In the genomic region with DNA sequence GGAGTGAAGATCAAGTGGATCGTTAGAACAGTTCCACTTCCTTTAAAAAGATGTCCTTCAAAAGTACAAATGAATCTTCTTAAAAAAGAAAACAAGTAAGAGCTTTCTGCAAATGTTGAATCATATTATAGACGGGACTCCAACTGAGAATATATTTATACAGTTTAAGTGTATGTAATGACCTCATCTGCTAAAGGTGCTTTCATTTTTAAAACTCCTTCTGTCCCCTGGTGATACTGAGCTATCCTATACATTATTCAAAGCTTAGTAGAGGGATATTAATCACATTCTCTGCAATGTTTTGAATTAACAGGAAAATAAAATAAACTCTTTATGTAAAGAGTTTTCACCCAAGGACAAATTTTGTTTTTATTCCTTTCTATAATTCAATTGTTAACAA, we compare ENCODE assay signal across 19 cellular contexts.
DNase-seq lines count a peak whose midpoint lies in the region; ATAC-seq, FAIRE-seq and TF ChIP-seq lines count a peak whose summit lies in the region.
"Had no signal": no experiment of that assay in that cellular context is flagged by ENCODE, and none has a peak within 500 bp of the region (broad histone marks: within the 10 kb centered on the region; RNA-seq: fewer than 3 reads in every experiment).

No MANE protein-coding gene starts in this region.

- H4K20me1 ChIP-seq in GM23338 (replicated peaks; ENCODE audit: insufficient read depth) = no peaks in the 10 kb centered on the region
- H4K20me1 ChIP-seq in endothelial cell of umbilical vein (replicated peaks; ENCODE audit: control insufficient read depth, extremely low read depth, insufficient read depth, low read length) = no peaks in the 10 kb centered on the region
- H4K20me1 ChIP-seq: BLaER1 had no signal

- no peak for ATAC-seq in GM23338
- ATAC-seq in effector memory CD8-positive, alpha-beta T cell (replicated peaks) = no peak
- ATAC-seq: Panc1, SK-N-SH treated with all-trans-retinoic acid at 6 μM for 48 hours had no signal

- DNase-seq in DMS53 (lab: John Stamatoyannopoulos, UW) = peak; percentile 0
- DNase-seq in GM23338 (ENCODE audit: low spot score) = no peak
- peak; percentile 33 for DNase-seq in OCI-M1 (lab: John Stamatoyannopoulos, UW)
- DNase-seq in endothelial cell of umbilical vein (ENCODE audit: low read depth, low spot score) = no peak
- DNase-seq in GM12892 (ENCODE audit: insufficient read length) = no peak
- no peak for DNase-seq in EL
- no peak for DNase-seq in effector memory CD8-positive, alpha-beta T cell
- DNase-seq: CD4-positive, alpha-beta T cell; COR-L47; GDM1; Karpas-422; NCI-H1417 treated with DMSO at 0.1 percent for 48 hours; NCI-H187; NCI-H226; NCI-H510A treated with DMSO at 0.1 percent for 48 hours had no signal

- H3F3A ChIP-seq in GM23338 (replicated peaks; ENCODE audit: low read depth) = no peaks in the 10 kb centered on the region

- no peaks in the 10 kb centered on the region for H3K9me1 ChIP-seq in endothelial cell of umbilical vein (replicated peaks; ENCODE audit: control insufficient read depth, extremely low read depth, insufficient read depth, low read length)

- H3K9ac ChIP-seq in endothelial cell of umbilical vein (replicated peaks; ENCODE audit: extremely low read depth, insufficient read depth, low read length) = no peak overlapping the region
- H3K9ac ChIP-seq: BLaER1 had no signal

- no peak overlapping the region for H3K4me3 ChIP-seq in GM23338
- H3K4me3 ChIP-seq in endothelial cell of umbilical vein (replicated peaks in 1 of 3; ENCODE audit: insufficient read depth in 1 of 3, low read depth in 1 of 3, low read length in 3 of 3) = no peak overlapping the region
- H3K4me3 ChIP-seq: BLaER1 had no signal

- no TSS peak for BruUV-seq in endothelial cell of umbilical vein (replicated peaks; lab: Mats Ljungman, UMichigan)

- H2AFZ ChIP-seq in GM23338 (no peak overlapping the region), endothelial cell of umbilical vein (ENCODE audit: low read depth, low read length) (peak overlapping the region; percentile 67)

- no peaks in the 10 kb centered on the region; the same call in 2 of the 3 replicates for H3K4me1 Mint-ChIP-seq in GM23338
- no peaks in the 10 kb centered on the region for H3K4me1 Mint-ChIP-seq in effector memory CD8-positive, alpha-beta T cell (ENCODE audit: low read depth in 2 of 2)
- H3K4me1 Mint-ChIP-seq: IgD-negative memory B cell had no signal

- H3K36me3 ChIP-seq in GM23338 (ENCODE audit: insufficient read depth) (no peaks in the 10 kb centered on the region), endothelial cell of umbilical vein (ENCODE audit: control insufficient read depth in 2 of 2, extremely low read depth in 1 of 2, insufficient read depth in 2 of 2, low read length in 2 of 2) (no peaks in the 10 kb centered on the region)
- H3K36me3 ChIP-seq: BLaER1 had no signal

- dilution Hi-C loops in endothelial cell of umbilical vein (cut with MboI; ENCODE audit: extremely low pct_ligation_motif_present, low sequenced_read_pairs) = no loop called here

- no peak for TF ChIP-seq CTCF in GM23338 (conservative IDR thresholded peaks at IDR 0.05; ENCODE audit: low read depth in 2 of 2)
- TF ChIP-seq CTCF in endothelial cell of umbilical vein (IDR thresholded peaks at IDR 0.05; ENCODE audit: extremely low read depth in 1 of 2, insufficient read depth in 1 of 2, low read depth in 1 of 2, low read length in 2 of 2) = no peak

- H3K36me3 Mint-ChIP-seq in GM23338 (ENCODE audit: low read depth) = no peaks in the 10 kb centered on the region
- no peaks in the 10 kb centered on the region for H3K36me3 Mint-ChIP-seq in effector memory CD8-positive, alpha-beta T cell (ENCODE audit: insufficient read depth)
- H3K36me3 Mint-ChIP-seq: IgD-negative memory B cell had no signal

- H3K9me2 ChIP-seq in GM23338 (ENCODE audit: insufficient read depth) = no peaks in the 10 kb centered on the region

- no peaks in the 10 kb centered on the region for H3K9me3 ChIP-seq in endothelial cell of umbilical vein (replicated peaks; ENCODE audit: control insufficient read depth, insufficient read depth, low read length)
- H3K9me3 ChIP-seq: BLaER1 had no signal

- no peaks in the 10 kb centered on the region for H3K4me1 ChIP-seq in GM23338 (ENCODE audit: insufficient read depth)
- H3K4me1 ChIP-seq in endothelial cell of umbilical vein (ENCODE audit: control insufficient read depth, extremely low read depth, insufficient read depth, low read length) = no peaks in the 10 kb centered on the region
- H3K4me1 ChIP-seq: BLaER1 had no signal

- TF ChIP-seq POLR2A in endothelial cell of umbilical vein (IDR thresholded peaks at IDR 0.05; ENCODE audit: low read depth, low read length) = no peak
- TF ChIP-seq POLR2A in GM12892 (IDR thresholded peaks at IDR 0.05; ENCODE audit: low read depth, low read length) = no peak

- H3K4me2 ChIP-seq in GM23338 = no peak overlapping the region
- H3K4me2 ChIP-seq in endothelial cell of umbilical vein (ENCODE audit: insufficient read depth, low read length) = peak overlapping the region; percentile 28
- H3K4me2 ChIP-seq: BLaER1 had no signal

- H3K27me3 ChIP-seq in GM23338 (ENCODE audit: insufficient read depth) (no peaks in the 10 kb centered on the region), endothelial cell of umbilical vein (ENCODE audit: control insufficient read depth in 2 of 2, insufficient read depth in 2 of 2, low read length in 2 of 2) (no peaks in the 10 kb centered on the region)
- H3K27me3 ChIP-seq: BLaER1 had no signal

- H3K27ac Mint-ChIP-seq in GM23338 = peak overlapping the region; percentile 37
- H3K27ac Mint-ChIP-seq in effector memory CD8-positive, alpha-beta T cell = no peak overlapping the region
- H3K27ac Mint-ChIP-seq: CD4-positive, alpha-beta T cell; IgD-negative memory B cell had no signal

- CTCF ChIA-PET in endothelial cell of umbilical vein (lab: Charles Lee) = no interaction called here

- H3K27me3 Mint-ChIP-seq in GM23338 (ENCODE audit: insufficient read depth, low read depth, poor library complexity) = no peaks in the 10 kb centered on the region
- H3K27me3 Mint-ChIP-seq in effector memory CD8-positive, alpha-beta T cell = no peaks in the 10 kb centered on the region
- H3K27me3 Mint-ChIP-seq: CD4-positive, alpha-beta T cell; IgD-negative memory B cell had no signal

- H3K27ac ChIP-seq in GM23338 (ENCODE audit: low read depth) = no peak overlapping the region
- no peak overlapping the region for H3K27ac ChIP-seq in endothelial cell of umbilical vein (ENCODE audit: insufficient read depth, low read depth, low read length)
- H3K27ac ChIP-seq: BLaER1 had no signal

- POLR2A ChIA-PET in endothelial cell of umbilical vein (lab: Charles Lee) = no interaction called here

- FAIRE-seq in endothelial cell of umbilical vein (lab: Jason Lieb, UNC) (no peak), GM12892 (lab: Jason Lieb, UNC) (no peak)

- intact Hi-C loops in endothelial cell of umbilical vein (cut with micrococcal nuclease) = no loop called here

- no peak overlapping the region for H3K4me3 Mint-ChIP-seq in GM23338
- H3K4me3 Mint-ChIP-seq in effector memory CD8-positive, alpha-beta T cell = no peak overlapping the region
- H3K4me3 Mint-ChIP-seq: CD4-positive, alpha-beta T cell; IgD-negative memory B cell had no signal

- H3K9me3 Mint-ChIP-seq in GM23338 = no peaks in the 10 kb centered on the region
- peaks cover 3 to 19% of the 10 kb centered on the region in 2 donors for H3K9me3 Mint-ChIP-seq in effector memory CD8-positive, alpha-beta T cell
- H3K9me3 Mint-ChIP-seq: CD4-positive, alpha-beta T cell had no signal

- H3K79me2 ChIP-seq in GM23338 (replicated peaks; ENCODE audit: insufficient read depth) = no peaks in the 10 kb centered on the region
- H3K79me2 ChIP-seq in endothelial cell of umbilical vein (ENCODE audit: control insufficient read depth, insufficient read depth, low read length) = no peaks in the 10 kb centered on the region

TF ChIP-seq in GM23338, 12 proteins besides CTCF, POLR2A, EP300 and RAD21 (continues in another document):
- TF ChIP-seq ZNF331 (CRISPR knock-in tag; IDR thresholded peaks at IDR 0.05; ENCODE audit: low read depth) (no peak), POLR2AphosphoS5 (IDR thresholded peaks at IDR 0.05; ENCODE audit: low read depth) (no peak)

TF ChIP-seq in endothelial cell of umbilical vein, 7 proteins besides CTCF, POLR2A, EP300 and RAD21:
- TF ChIP-seq, protein P1, sequence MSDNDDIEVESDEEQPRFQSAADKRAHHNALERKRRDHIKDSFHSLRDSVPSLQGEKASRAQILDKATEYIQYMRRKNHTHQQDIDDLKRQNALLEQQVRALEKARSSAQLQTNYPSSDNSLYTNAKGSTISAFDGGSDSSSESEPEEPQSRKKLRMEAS (IDR thresholded peaks at IDR 0.05; ENCODE audit: insufficient read depth, insufficient read length) = no peak
- TF ChIP-seq MYC (IDR thresholded peaks at IDR 0.05; ENCODE audit: low read depth, low read length) (no peak), GATA2 (IDR thresholded peaks at IDR 0.05; ENCODE audit: insufficient read depth, insufficient read length, low read depth, low read length) (no peak), JUN (IDR thresholded peaks at IDR 0.05; ENCODE audit: borderline replicate concordance, insufficient read depth, insufficient read length, low read depth) (no peak), EZH2 (IDR thresholded peaks at IDR 0.05; ENCODE audit: borderline replicate concordance, low read depth, low read length, severe bottlenecking) (no peak), POLR2AphosphoS5 (IDR thresholded peaks at IDR 0.05; ENCODE audit: insufficient read depth, low read depth, low read length) (no peak), FOS (IDR thresholded peaks at IDR 0.05; ENCODE audit: borderline replicate concordance, insufficient read depth, low read length) (no peak)

Comparison
In these comparisons a context has a peak if more than half of its experiments do, and no peak if none do; other contexts are left out.
1. DNase-seq: peak in DMS53 (single experiment) and OCI-M1 (single experiment); none in GM23338 (single experiment), endothelial cell of umbilical vein (single experiment), GM12892 (single experiment), EL (single experiment) and effector memory CD8-positive, alpha-beta T cell (0 of 3).